16 cellular contexts compared by ENCODE assay signal in the genomic region with DNA sequence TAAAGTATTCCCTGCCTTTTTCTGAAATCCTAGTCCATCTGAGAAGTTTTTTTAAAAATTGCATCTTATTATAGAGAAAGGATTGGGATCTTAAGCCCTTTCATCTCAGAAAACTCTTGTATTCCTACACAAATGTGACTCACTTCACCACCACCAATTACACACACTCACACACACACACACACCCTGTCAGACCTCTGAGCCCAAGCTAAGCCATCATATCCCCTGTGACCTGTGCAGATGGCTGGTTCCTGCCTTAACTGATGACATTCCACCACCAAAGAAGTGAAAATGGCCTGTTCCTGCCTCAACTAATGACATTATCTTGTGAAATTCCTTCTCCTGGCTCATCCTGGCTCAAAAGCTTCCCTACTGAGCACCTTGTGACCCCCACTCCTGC.
"Had no signal": no experiment of that assay in that cellular context is flagged by ENCODE, and none has a peak within 500 bp of the region (broad histone marks: within the 10 kb centered on the region; RNA-seq: fewer than 3 reads in every experiment).

No MANE protein-coding gene starts in this region.

- H3K36me3 ChIP-seq: lower lobe of right lung, tibial artery had no signal

- H3K4me1 ChIP-seq: lower lobe of right lung, tibial artery had no signal

- H3K4me3 ChIP-seq: hepatocyte, lower lobe of right lung, mucosa of descending colon, tibial artery had no signal

- H2AFZ ChIP-seq: hepatocyte had no signal

- H3K4me3 Mint-ChIP-seq: activated CD4-positive, alpha-beta memory T cell treated with anti-CD3 and anti-CD28 coated beads for 36 hours; activated naive CD8-positive, alpha-beta T cell treated with anti-CD3 and anti-CD28 coated beads for 36 hours; naive thymus-derived CD8-positive, alpha-beta T cell; stimulated activated effector memory CD8-positive, alpha-beta T cell treated with anti-CD3 and anti-CD28 coated beads, Interleukin-12 subunit alpha, Interleukin-12 subunit beta, amount 100 ng/mL, for 72 hours had no signal

- H3K27ac ChIP-seq: hepatocyte, lower lobe of right lung, tibial artery had no signal

- H3K9me3 ChIP-seq: lower lobe of right lung, mucosa of descending colon, tibial artery had no signal

- H3K27me3 ChIP-seq: hepatocyte, tibial artery had no signal

- H3K79me2 ChIP-seq: hepatocyte had no signal

- H3K27ac Mint-ChIP-seq: activated CD4-positive, alpha-beta memory T cell treated with anti-CD3 and anti-CD28 coated beads for 36 hours; activated naive CD8-positive, alpha-beta T cell treated with anti-CD3 and anti-CD28 coated beads for 36 hours; naive thymus-derived CD8-positive, alpha-beta T cell; stimulated activated effector memory CD8-positive, alpha-beta T cell treated with anti-CD3 and anti-CD28 coated beads, Interleukin-12 subunit alpha, Interleukin-12 subunit beta, amount 100 ng/mL, for 72 hours had no signal

- H3K36me3 Mint-ChIP-seq: activated CD4-positive, alpha-beta memory T cell treated with anti-CD3 and anti-CD28 coated beads for 36 hours; activated naive CD8-positive, alpha-beta T cell treated with anti-CD3 and anti-CD28 coated beads for 36 hours; naive thymus-derived CD8-positive, alpha-beta T cell; stimulated activated effector memory CD8-positive, alpha-beta T cell treated with anti-CD3 and anti-CD28 coated beads, Interleukin-12 subunit alpha, Interleukin-12 subunit beta, amount 100 ng/mL, for 72 hours had no signal

- DNase-seq: activated CD4-positive, alpha-beta memory T cell treated with anti-CD3 and anti-CD28 coated beads for 36 hours; activated CD4-positive, alpha-beta T cell treated with anti-CD3 and anti-CD28 coated beads for 1 hour; activated gamma-delta T cell treated with Interleukin-2 at 50 U/mL for 16 hours; activated naive CD8-positive, alpha-beta T cell treated with anti-CD3 and anti-CD28 coated beads for 36 hours; activated T-cell treated with anti-CD3 and anti-CD28 coated beads, Interleukin-2, amount 50 U/mL, for 48 hours; aorta; lower lobe of right lung; mucosa of descending colon; naive thymus-derived CD8-positive, alpha-beta T cell; posterior cingulate gyrus; right cardiac atrium; small intestine; T-helper 2 cell; tibial artery had no signal

- H3K4me2 ChIP-seq: hepatocyte had no signal

- H3K4me1 Mint-ChIP-seq: activated naive CD8-positive, alpha-beta T cell treated with anti-CD3 and anti-CD28 coated beads for 36 hours; naive thymus-derived CD8-positive, alpha-beta T cell; stimulated activated effector memory CD8-positive, alpha-beta T cell treated with anti-CD3 and anti-CD28 coated beads, Interleukin-12 subunit alpha, Interleukin-12 subunit beta, amount 100 ng/mL, for 72 hours had no signal

- H3K27me3 Mint-ChIP-seq: activated CD4-positive, alpha-beta memory T cell treated with anti-CD3 and anti-CD28 coated beads for 36 hours; activated naive CD8-positive, alpha-beta T cell treated with anti-CD3 and anti-CD28 coated beads for 36 hours; naive thymus-derived CD8-positive, alpha-beta T cell had no signal

- ATAC-seq: lower lobe of right lung; mucosa of descending colon; naive thymus-derived CD8-positive, alpha-beta T cell; right cardiac atrium; stimulated activated effector memory CD8-positive, alpha-beta T cell treated with anti-CD3 and anti-CD28 coated beads, Interleukin-12 subunit alpha, Interleukin-12 subunit beta, amount 100 ng/mL, for 72 hours had no signal
